ENCODE assay signal across 19 cellular contexts in genomic region chr16:3971706-3972105, GRCh38.
DNase-seq lines count a peak whose midpoint lies in the region; ATAC-seq and TF ChIP-seq lines count a peak whose summit lies in the region.
"Had no signal": no experiment of that assay in that cellular context is flagged by ENCODE, and none has a peak within 500 bp of the region (broad histone marks: within the 10 kb centered on the region; RNA-seq: fewer than 3 reads in every experiment).

No MANE protein-coding gene starts in this region.

- DNase-seq in HFFc6 = no peak
- DNase-seq in right atrium auricular region (ENCODE audit: low spot score) = no peak
- DNase-seq in smooth muscle cell (lab: John Stamatoyannopoulos, UW; ENCODE audit: unreplicated experiment) = no peak
- DNase-seq in activated effector memory CD4-positive, alpha-beta T cell treated with anti-CD3 and anti-CD28 coated beads, Interleukin-2, amount 50 U/mL, for 16 hours = no peak
- DNase-seq in retina = no peak
- DNase-seq in activated CD4-positive, alpha-beta T cell treated with anti-CD3 and anti-CD28 coated beads for 36 hours = no peak
- DNase-seq: activated T-cell treated with anti-CD3 and anti-CD28 coated beads, Interleukin-2, amount 50 U/mL, for 1 hour; adrenal gland; NCI-H1105 treated with DMSO at 0.1 percent for 48 hours; NCI-H2081; NCI-H774; stimulated activated naive CD8-positive, alpha-beta T cell treated with anti-CD3 and anti-CD28 coated beads, Interleukin-15, amount 100 ng/mL, for 72 hours; thyroid gland had no signal

- peaks cover 15% of the 10 kb centered on the region for H3K36me3 ChIP-seq in right atrium auricular region
- H3K36me3 ChIP-seq in smooth muscle cell (ENCODE audit: low read depth) = no peaks in the 10 kb centered on the region
- H3K36me3 ChIP-seq: adrenal gland, breast epithelium had no signal

- H3K4me1 ChIP-seq in right atrium auricular region (peaks cover 0 to 11% of the 10 kb centered on the region in 2 donors), smooth muscle cell (ENCODE audit: low read depth) (peaks cover 6% of the 10 kb centered on the region)
- H3K4me1 ChIP-seq: adrenal gland, breast epithelium, gastroesophageal sphincter had no signal

- ATAC-seq in activated CD4-positive, alpha-beta T cell treated with anti-CD3 and anti-CD28 coated beads for 36 hours = no peak
- ATAC-seq: gastroesophageal sphincter, HCT116 had no signal

- no peak for TF ChIP-seq CTCF in HFFc6 (IDR thresholded peaks at IDR 0.05)
- TF ChIP-seq CTCF in WI38 (IDR thresholded peaks at IDR 0.05; ENCODE audit: low read depth, low read length) = no peak
- no peak for TF ChIP-seq CTCF in right atrium auricular region (IDR thresholded peaks at IDR 0.05)
- TF ChIP-seq CTCF in smooth muscle cell (IDR thresholded peaks at IDR 0.05; ENCODE audit: borderline replicate concordance, insufficient read depth, poor library complexity, severe bottlenecking) = no peak

- H3K9me3 Mint-ChIP-seq in HFFc6 = peaks cover under 1% of the 10 kb centered on the region; the same call in 1 of the 2 replicates
- no peaks in the 10 kb centered on the region for H3K9me3 Mint-ChIP-seq in activated CD4-positive, alpha-beta T cell treated with anti-CD3 and anti-CD28 coated beads for 36 hours (ENCODE audit: low read depth)
- H3K9me3 Mint-ChIP-seq: stimulated activated naive CD8-positive, alpha-beta T cell treated with anti-CD3 and anti-CD28 coated beads, Interleukin-15, amount 100 ng/mL, for 72 hours had no signal

- H3K9me3 ChIP-seq in right atrium auricular region (no peaks in the 10 kb centered on the region), smooth muscle cell (replicated peaks; ENCODE audit: low read depth) (no peaks in the 10 kb centered on the region)
- H3K9me3 ChIP-seq: adrenal gland, breast epithelium, gastroesophageal sphincter, thyroid gland had no signal

- H3K79me2 ChIP-seq in smooth muscle cell (ENCODE audit: low read depth) = no peaks in the 10 kb centered on the region

- WGBS in smooth muscle cell (ENCODE audit: low lambda C conversion rate) = 66% methylated on average over 8 of the region's 8 CpGs

- H3K4me2 ChIP-seq in smooth muscle cell = peak overlapping the region; percentile 69

- H3K27me3 ChIP-seq in right atrium auricular region (no peaks in the 10 kb centered on the region), smooth muscle cell (ENCODE audit: low read depth) (no peaks in the 10 kb centered on the region)
- H3K27me3 ChIP-seq: adrenal gland, breast epithelium, gastroesophageal sphincter, thyroid gland had no signal

- H4K20me1 ChIP-seq in smooth muscle cell (ENCODE audit: low read depth) = no peaks in the 10 kb centered on the region

- H3K27ac Mint-ChIP-seq in HFFc6 = peak overlapping the region; percentile 95
- no peak overlapping the region for H3K27ac Mint-ChIP-seq in activated CD4-positive, alpha-beta T cell treated with anti-CD3 and anti-CD28 coated beads for 36 hours
- H3K27ac Mint-ChIP-seq: memory B cell had no signal

- peaks cover 2% of the 10 kb centered on the region for H3K36me3 Mint-ChIP-seq in HFFc6 (ENCODE audit: low read depth)
- peaks cover under 1% of the 10 kb centered on the region for H3K36me3 Mint-ChIP-seq in activated CD4-positive, alpha-beta T cell treated with anti-CD3 and anti-CD28 coated beads for 36 hours (ENCODE audit: low read depth)

- H3K9ac ChIP-seq in smooth muscle cell (ENCODE audit: low read depth) = no peak overlapping the region

- POLR2A ChIA-PET in activated CD4-positive, alpha-beta T cell treated with anti-CD3 and anti-CD28 coated beads for 36 hours (lab: Charles Lee) = no interaction called here

- H3K4me3 ChIP-seq in WI38 (ENCODE audit: low read depth, low read length) = peak overlapping the region; percentile 27
- H3K4me3 ChIP-seq in right atrium auricular region = no peak overlapping the region
- no peak overlapping the region for H3K4me3 ChIP-seq in smooth muscle cell
- H3K4me3 ChIP-seq: adrenal gland, breast epithelium, coronary artery, gastroesophageal sphincter, thyroid gland had no signal

- intact Hi-C loops in activated CD4-positive, alpha-beta T cell treated with anti-CD3 and anti-CD28 coated beads for 36 hours (cut with DNase I, micrococcal nuclease) = no loop called here

- peaks cover 3% of the 10 kb centered on the region; the same call in 1 of the 2 replicates for H3K27me3 Mint-ChIP-seq in HFFc6 (ENCODE audit: insufficient read depth)
- H3K27me3 Mint-ChIP-seq in activated CD4-positive, alpha-beta T cell treated with anti-CD3 and anti-CD28 coated beads for 36 hours = no peaks in the 10 kb centered on the region
- H3K27me3 Mint-ChIP-seq: memory B cell; stimulated activated naive CD8-positive, alpha-beta T cell treated with anti-CD3 and anti-CD28 coated beads, Interleukin-15, amount 100 ng/mL, for 72 hours had no signal

- CTCF ChIA-PET in activated CD4-positive, alpha-beta T cell treated with anti-CD3 and anti-CD28 coated beads for 36 hours (lab: Charles Lee) = no interaction called here

- no peak overlapping the region for H2AFZ ChIP-seq in smooth muscle cell (ENCODE audit: low read depth)

- peaks cover 5% of the 10 kb centered on the region for H3F3A ChIP-seq in smooth muscle cell (ENCODE audit: low read depth)

- H3K4me3 Mint-ChIP-seq in HFFc6 = peak overlapping the region; percentile 81
- H3K4me3 Mint-ChIP-seq in activated CD4-positive, alpha-beta T cell treated with anti-CD3 and anti-CD28 coated beads for 36 hours = no peak overlapping the region
- H3K4me3 Mint-ChIP-seq: memory B cell; stimulated activated naive CD8-positive, alpha-beta T cell treated with anti-CD3 and anti-CD28 coated beads, Interleukin-15, amount 100 ng/mL, for 72 hours had no signal

- peaks cover 24% of the 10 kb centered on the region for H3K4me1 Mint-ChIP-seq in HFFc6 (ENCODE audit: low read depth)
- H3K4me1 Mint-ChIP-seq in activated CD4-positive, alpha-beta T cell treated with anti-CD3 and anti-CD28 coated beads for 36 hours = peaks cover 2% of the 10 kb centered on the region
- H3K4me1 Mint-ChIP-seq: memory B cell; stimulated activated naive CD8-positive, alpha-beta T cell treated with anti-CD3 and anti-CD28 coated beads, Interleukin-15, amount 100 ng/mL, for 72 hours had no signal

- peak overlapping the region; percentile 26 to 40 for H3K27ac ChIP-seq in right atrium auricular region
- peak overlapping the region; percentile 79 for H3K27ac ChIP-seq in smooth muscle cell (ENCODE audit: low read depth)
- H3K27ac ChIP-seq: adrenal gland, breast epithelium, coronary artery, gastroesophageal sphincter, thyroid gland had no signal
